In the genomic region with DNA sequence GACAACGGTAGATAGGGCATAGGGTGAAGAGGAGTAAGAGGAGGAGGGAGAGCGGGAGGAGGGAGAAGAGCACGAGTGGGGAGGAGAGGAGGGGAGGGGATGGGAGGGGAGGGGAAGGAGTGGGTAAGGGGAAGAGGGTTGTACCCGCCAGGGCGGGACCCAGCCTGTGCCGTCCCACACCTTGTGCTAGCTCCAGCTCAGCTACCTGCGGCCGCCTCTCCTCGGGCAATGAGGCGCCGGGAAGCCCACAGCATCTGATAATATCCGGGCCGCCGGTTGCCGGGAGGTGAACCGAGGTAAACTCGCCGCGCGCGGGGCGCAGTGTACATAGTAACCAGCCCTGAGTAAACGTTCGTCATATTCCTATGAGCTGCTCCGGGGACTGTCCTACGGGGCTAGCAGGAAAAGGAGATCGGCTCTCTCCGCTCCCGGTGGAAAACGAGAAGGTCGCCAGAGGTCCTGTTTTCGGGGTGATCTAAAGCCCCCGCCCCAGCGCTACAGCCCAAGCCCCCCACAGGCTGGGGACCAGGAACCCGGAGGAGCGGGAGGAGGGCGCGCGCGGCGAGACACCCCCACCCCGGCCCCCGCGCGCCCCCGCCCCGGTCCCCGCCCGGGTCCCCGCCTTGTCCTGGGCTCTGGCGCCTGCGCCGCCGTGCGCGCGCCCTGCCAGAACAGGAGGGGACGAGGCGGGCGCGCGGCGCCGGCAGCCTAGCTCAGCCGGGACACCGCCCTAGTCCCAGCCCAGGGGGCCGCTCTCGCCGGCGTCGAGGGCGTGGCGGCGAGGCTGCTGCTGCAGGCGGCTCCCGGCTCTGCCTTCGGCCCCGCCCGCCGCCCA, we compare ENCODE assay signal across 1 cellular context.
TF ChIP-seq lines count a peak whose summit lies in the region.

A gene (plus strand): TSS at position 669 of the 835 bp plus-strand sequence. CDS start 11,537 bp downstream, outside the sequence.

TF ChIP-seq in HepG2, 621 proteins besides CTCF, POLR2A, EP300 and RAD21 (continued from another document and continues in another):
- TF ChIP-seq, protein P1, sequence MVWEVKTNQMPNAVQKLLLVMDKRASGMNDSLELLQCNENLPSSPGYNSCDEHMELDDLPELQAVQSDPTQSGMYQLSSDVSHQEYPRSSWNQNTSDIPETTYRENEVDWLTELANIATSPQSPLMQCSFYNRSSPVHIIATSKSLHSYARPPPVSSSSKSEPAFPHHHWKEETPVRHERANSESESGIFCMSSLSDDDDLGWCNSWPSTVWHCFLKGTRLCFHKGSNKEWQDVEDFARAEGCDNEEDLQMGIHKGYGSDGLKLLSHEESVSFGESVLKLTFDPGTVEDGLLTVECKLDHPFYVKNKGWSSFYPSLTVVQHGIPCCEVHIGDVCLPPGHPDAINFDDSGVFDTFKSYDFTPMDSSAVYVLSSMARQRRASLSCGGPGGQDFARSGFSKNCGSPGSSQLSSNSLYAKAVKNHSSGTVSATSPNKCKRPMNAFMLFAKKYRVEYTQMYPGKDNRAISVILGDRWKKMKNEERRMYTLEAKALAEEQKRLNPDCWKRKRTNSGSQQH (CRISPR knock-in tag; IDR thresholded peaks at IDR 0.05; ENCODE audit: low read depth) = no peak
- no peak for TF ChIP-seq ZNF792 (CRISPR knock-in tag; IDR thresholded peaks at IDR 0.05)
- TF ChIP-seq ZNF235 (CRISPR knock-in tag; IDR thresholded peaks at IDR 0.05; ENCODE audit: borderline replicate concordance) = no peak
- TF ChIP-seq ZFP82 (CRISPR knock-in tag; IDR thresholded peaks at IDR 0.05; ENCODE audit: borderline replicate concordance) = 0 out of 2 replicates have a peak, but pooled peaks have one; percentile 34
- TF ChIP-seq SUZ12 (IDR thresholded peaks at IDR 0.05; ENCODE audit: low read depth, low read length) = no peak
- TF ChIP-seq ZC3H13 (CRISPR knock-in tag; IDR thresholded peaks at IDR 0.05) = no peak
- peak; percentile 94 for TF ChIP-seq RXRB (CRISPR knock-in tag; IDR thresholded peaks at IDR 0.05; ENCODE audit: borderline replicate concordance)
- no peak for TF ChIP-seq CEBPG (CRISPR knock-in tag; IDR thresholded peaks at IDR 0.05)
- TF ChIP-seq ZNF562 (CRISPR knock-in tag; IDR thresholded peaks at IDR 0.05; ENCODE audit: borderline replicate concordance) = no peak
- no peak for TF ChIP-seq HCFC1 (IDR thresholded peaks at IDR 0.05; ENCODE audit: low read depth, low read length)
- no peak for TF ChIP-seq ZFP36L2 (CRISPR knock-in tag; IDR thresholded peaks at IDR 0.05)
- no peak for TF ChIP-seq HMGA1 (CRISPR knock-in tag; conservative IDR thresholded peaks at IDR 0.05)
- TF ChIP-seq, protein P2, sequence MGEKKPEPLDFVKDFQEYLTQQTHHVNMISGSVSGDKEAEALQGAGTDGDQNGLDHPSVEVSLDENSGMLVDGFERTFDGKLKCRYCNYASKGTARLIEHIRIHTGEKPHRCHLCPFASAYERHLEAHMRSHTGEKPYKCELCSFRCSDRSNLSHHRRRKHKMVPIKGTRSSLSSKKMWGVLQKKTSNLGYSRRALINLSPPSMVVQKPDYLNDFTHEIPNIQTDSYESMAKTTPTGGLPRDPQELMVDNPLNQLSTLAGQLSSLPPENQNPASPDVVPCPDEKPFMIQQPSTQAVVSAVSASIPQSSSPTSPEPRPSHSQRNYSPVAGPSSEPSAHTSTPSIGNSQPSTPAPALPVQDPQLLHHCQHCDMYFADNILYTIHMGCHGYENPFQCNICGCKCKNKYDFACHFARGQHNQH (CRISPR knock-in tag; IDR thresholded peaks at IDR 0.05) = peak; percentile 57; the same call in 1 of the 2 replicates
- TF ChIP-seq SNAI1 (CRISPR knock-in tag; IDR thresholded peaks at IDR 0.05; ENCODE audit: borderline replicate concordance) = 0 out of 2 replicates have a peak, but pooled peaks have one; percentile 44
- TF ChIP-seq, protein P3, sequence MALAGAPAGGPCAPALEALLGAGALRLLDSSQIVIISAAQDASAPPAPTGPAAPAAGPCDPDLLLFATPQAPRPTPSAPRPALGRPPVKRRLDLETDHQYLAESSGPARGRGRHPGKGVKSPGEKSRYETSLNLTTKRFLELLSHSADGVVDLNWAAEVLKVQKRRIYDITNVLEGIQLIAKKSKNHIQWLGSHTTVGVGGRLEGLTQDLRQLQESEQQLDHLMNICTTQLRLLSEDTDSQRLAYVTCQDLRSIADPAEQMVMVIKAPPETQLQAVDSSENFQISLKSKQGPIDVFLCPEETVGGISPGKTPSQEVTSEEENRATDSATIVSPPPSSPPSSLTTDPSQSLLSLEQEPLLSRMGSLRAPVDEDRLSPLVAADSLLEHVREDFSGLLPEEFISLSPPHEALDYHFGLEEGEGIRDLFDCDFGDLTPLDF (CRISPR knock-in tag; IDR thresholded peaks at IDR 0.05) = no peak
- no peak for TF ChIP-seq ZNF772 (CRISPR knock-in tag; IDR thresholded peaks at IDR 0.05)
- TF ChIP-seq ZNF10 (CRISPR knock-in tag; IDR thresholded peaks at IDR 0.05; ENCODE audit: borderline replicate concordance, low read depth) = no peak
- TF ChIP-seq TCF7 (IDR thresholded peaks at IDR 0.05; ENCODE audit: low read depth) = 0 out of 2 replicates have a peak, but pooled peaks have one; percentile 14
- TF ChIP-seq NCOR1 (IDR thresholded peaks at IDR 0.05; ENCODE audit: borderline replicate concordance, low read length) = no peak
- no peak for TF ChIP-seq ZNF232 (CRISPR knock-in tag; IDR thresholded peaks at IDR 0.05; ENCODE audit: borderline replicate concordance)
- TF ChIP-seq RORA (CRISPR knock-in tag; IDR thresholded peaks at IDR 0.05) = no peak
- TF ChIP-seq YEATS2 (CRISPR knock-in tag; IDR thresholded peaks at IDR 0.05; ENCODE audit: borderline replicate concordance) = peak; percentile 34; the same call in 1 of the 2 replicates
- TF ChIP-seq MZF1 (CRISPR knock-in tag; IDR thresholded peaks at IDR 0.05; ENCODE audit: borderline replicate concordance) = no peak
- peak; percentile 62; the same call in 1 of the 2 replicates for TF ChIP-seq SALL2 (CRISPR knock-in tag; IDR thresholded peaks at IDR 0.05)
- no peak; the same call in 1 of the 2 replicates for TF ChIP-seq ERF (CRISPR knock-in tag; IDR thresholded peaks at IDR 0.05)
- peak; percentile 60 for TF ChIP-seq ZFY (CRISPR knock-in tag; IDR thresholded peaks at IDR 0.05)
- TF ChIP-seq, protein P4, sequence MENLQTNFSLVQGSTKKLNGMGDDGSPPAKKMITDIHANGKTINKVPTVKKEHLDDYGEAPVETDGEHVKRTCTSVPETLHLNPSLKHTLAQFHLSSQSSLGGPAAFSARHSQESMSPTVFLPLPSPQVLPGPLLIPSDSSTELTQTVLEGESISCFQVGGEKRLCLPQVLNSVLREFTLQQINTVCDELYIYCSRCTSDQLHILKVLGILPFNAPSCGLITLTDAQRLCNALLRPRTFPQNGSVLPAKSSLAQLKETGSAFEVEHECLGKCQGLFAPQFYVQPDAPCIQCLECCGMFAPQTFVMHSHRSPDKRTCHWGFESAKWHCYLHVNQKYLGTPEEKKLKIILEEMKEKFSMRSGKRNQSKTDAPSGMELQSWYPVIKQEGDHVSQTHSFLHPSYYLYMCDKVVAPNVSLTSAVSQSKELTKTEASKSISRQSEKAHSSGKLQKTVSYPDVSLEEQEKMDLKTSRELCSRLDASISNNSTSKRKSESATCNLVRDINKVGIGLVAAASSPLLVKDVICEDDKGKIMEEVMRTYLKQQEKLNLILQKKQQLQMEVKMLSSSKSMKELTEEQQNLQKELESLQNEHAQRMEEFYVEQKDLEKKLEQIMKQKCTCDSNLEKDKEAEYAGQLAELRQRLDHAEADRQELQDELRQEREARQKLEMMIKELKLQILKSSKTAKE (CRISPR knock-in tag; IDR thresholded peaks at IDR 0.05; ENCODE audit: borderline replicate concordance) = no peak
- TF ChIP-seq, protein P5, sequence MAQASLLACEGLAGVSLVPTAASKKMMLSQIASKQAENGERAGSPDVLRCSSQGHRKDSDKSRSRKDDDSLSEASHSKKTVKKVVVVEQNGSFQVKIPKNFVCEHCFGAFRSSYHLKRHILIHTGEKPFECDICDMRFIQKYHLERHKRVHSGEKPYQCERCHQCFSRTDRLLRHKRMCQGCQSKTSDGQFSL (CRISPR knock-in tag; IDR thresholded peaks at IDR 0.05) = 0 out of 2 replicates have a peak, but pooled peaks have one; percentile 24
- TF ChIP-seq MED1 (CRISPR knock-in tag; IDR thresholded peaks at IDR 0.05) = peak; percentile 33; the same call in 1 of the 2 replicates
- no peak for TF ChIP-seq ZNF264 (CRISPR knock-in tag; IDR thresholded peaks at IDR 0.05)
- TF ChIP-seq, protein P6, sequence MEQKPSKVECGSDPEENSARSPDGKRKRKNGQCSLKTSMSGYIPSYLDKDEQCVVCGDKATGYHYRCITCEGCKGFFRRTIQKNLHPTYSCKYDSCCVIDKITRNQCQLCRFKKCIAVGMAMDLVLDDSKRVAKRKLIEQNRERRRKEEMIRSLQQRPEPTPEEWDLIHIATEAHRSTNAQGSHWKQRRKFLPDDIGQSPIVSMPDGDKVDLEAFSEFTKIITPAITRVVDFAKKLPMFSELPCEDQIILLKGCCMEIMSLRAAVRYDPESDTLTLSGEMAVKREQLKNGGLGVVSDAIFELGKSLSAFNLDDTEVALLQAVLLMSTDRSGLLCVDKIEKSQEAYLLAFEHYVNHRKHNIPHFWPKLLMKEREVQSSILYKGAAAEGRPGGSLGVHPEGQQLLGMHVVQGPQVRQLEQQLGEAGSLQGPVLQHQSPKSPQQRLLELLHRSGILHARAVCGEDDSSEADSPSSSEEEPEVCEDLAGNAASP (CRISPR knock-in tag; IDR thresholded peaks at IDR 0.05; ENCODE audit: borderline replicate concordance) = peak; percentile 97
- TF ChIP-seq, protein P7, sequence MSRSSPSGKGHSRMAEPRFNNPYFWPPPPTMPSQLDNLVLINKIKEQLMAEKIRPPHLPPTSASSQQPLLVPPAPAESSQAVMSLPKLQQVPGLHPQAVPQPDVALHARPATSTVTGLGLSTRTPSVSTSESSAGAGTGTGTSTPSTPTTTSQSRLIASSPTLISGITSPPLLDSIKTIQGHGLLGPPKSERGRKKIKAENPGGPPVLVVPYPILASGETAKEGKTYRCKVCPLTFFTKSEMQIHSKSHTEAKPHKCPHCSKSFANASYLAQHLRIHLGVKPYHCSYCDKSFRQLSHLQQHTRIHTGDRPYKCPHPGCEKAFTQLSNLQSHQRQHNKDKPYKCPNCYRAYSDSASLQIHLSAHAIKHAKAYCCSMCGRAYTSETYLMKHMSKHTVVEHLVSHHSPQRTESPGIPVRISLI (CRISPR knock-in tag; IDR thresholded peaks at IDR 0.05; ENCODE audit: borderline replicate concordance) = no peak
- peak; percentile 73 for TF ChIP-seq RBFOX2 (IDR thresholded peaks at IDR 0.05; ENCODE audit: low read depth, low read length)
- TF ChIP-seq, protein P8, sequence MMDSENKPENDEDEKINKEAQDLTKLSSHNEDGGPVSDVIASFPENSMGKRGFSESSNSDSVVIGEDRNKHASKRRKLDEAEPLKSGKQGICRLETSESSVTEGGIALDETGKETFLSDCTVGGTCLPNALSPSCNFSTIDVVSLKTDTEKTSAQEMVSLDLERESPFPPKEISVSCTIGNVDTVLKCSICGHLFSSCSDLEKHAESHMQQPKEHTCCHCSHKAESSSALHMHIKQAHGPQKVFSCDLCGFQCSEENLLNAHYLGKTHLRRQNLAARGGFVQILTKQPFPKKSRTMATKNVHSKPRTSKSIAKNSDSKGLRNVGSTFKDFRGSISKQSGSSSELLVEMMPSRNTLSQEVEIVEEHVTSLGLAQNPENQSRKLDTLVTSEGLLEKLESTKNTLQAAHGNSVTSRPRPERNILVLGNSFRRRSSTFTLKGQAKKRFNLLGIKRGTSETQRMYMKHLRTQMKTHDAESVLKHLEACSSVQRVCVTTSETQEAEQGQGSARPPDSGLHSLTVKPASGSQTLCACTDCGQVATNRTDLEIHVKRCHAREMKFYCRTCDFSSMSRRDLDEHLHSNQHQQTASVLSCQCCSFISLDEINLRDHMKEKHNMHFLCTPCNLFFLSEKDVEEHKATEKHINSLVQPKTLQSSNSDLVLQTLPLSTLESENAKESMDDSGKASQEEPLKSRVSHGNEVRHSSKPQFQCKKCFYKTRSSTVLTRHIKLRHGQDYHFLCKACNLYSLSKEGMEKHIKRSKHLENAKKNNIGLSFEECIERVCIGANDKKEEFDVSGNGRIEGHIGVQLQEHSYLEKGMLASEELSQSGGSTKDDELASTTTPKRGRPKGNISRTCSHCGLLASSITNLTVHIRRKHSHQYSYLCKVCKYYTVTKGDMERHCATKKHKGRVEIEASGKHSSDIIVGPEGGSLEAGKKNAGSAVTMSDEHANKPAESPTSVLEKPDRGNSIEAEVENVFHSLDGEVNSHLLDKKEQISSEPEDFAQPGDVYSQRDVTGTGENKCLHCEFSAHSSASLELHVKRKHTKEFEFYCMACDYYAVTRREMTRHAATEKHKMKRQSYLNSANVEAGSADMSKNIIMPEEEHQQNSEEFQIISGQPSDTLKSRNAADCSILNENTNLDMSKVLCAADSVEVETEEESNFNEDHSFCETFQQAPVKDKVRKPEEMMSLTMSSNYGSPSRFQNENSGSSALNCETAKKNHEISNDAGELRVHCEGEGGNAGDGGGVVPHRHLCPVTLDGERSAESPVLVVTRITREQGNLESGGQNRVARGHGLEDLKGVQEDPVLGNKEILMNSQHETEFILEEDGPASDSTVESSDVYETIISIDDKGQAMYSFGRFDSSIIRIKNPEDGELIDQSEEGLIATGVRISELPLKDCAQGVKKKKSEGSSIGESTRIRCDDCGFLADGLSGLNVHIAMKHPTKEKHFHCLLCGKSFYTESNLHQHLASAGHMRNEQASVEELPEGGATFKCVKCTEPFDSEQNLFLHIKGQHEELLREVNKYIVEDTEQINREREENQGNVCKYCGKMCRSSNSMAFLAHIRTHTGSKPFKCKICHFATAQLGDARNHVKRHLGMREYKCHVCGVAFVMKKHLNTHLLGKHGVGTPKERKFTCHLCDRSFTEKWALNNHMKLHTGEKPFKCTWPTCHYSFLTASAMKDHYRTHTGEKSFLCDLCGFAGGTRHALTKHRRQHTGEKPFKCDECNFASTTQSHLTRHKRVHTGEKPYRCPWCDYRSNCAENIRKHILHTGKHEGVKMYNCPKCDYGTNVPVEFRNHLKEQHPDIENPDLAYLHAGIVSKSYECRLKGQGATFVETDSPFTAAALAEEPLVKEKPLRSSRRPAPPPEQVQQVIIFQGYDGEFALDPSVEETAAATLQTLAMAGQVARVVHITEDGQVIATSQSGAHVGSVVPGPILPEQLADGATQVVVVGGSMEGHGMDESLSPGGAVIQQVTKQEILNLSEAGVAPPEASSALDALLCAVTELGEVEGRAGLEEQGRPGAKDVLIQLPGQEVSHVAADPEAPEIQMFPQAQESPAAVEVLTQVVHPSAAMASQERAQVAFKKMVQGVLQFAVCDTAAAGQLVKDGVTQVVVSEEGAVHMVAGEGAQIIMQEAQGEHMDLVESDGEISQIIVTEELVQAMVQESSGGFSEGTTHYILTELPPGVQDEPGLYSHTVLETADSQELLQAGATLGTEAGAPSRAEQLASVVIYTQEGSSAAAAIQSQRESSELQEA (CRISPR knock-in tag; IDR thresholded peaks at IDR 0.05; ENCODE audit: not compliant biosample characterization) = no peak
- TF ChIP-seq ZNF124 (CRISPR knock-in tag; IDR thresholded peaks at IDR 0.05) = no peak
- TF ChIP-seq ZNF20 (CRISPR knock-in tag; IDR thresholded peaks at IDR 0.05) = no peak
- TF ChIP-seq ZBTB7A (CRISPR knock-in tag; IDR thresholded peaks at IDR 0.05) = no peak
- no peak for TF ChIP-seq ZNF468 (CRISPR knock-in tag; IDR thresholded peaks at IDR 0.05)
- TF ChIP-seq, protein P9, sequence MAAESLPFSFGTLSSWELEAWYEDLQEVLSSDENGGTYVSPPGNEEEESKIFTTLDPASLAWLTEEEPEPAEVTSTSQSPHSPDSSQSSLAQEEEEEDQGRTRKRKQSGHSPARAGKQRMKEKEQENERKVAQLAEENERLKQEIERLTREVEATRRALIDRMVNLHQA (CRISPR knock-in tag; IDR thresholded peaks at IDR 0.05) = no peak
- TF ChIP-seq ZNF546 (CRISPR knock-in tag; conservative IDR thresholded peaks at IDR 0.05) = no peak
- peak; percentile 78 for TF ChIP-seq HNRNPLL (IDR thresholded peaks at IDR 0.05; ENCODE audit: low read depth, low read length, poor library complexity, severe bottlenecking)
- no peak for TF ChIP-seq MED8 (CRISPR knock-in tag; IDR thresholded peaks at IDR 0.05; ENCODE audit: insufficient replicate concordance)
